1 cellular context compared by ENCODE assay signal in the genomic region with DNA sequence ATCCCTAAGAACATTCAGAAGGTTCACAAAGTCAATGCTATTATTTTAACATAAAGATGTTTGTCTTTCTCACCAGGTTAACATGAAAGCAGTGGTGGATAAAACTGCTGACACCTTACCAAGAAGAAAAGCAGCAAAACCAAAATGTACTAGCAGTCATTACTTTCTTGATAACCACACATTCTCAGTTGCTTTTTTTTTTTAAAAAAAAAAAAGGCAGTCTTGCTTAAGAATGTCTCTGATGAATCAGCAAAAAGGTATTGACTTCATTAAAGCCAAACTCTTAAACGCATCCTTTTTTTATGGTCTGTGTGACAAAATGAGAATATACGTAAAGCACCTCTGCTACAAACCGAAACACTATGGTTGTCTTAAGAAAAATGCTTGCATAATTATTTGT.
TF ChIP-seq lines count a peak whose summit lies in the region.

No MANE protein-coding gene starts in this region.

TF ChIP-seq in GM23338, 12 proteins besides CTCF, POLR2A, EP300 and RAD21 (continued from another document):
- no peak for TF ChIP-seq ZNF462 (CRISPR knock-in tag; IDR thresholded peaks at IDR 0.05)
- TF ChIP-seq JUNB (IDR thresholded peaks at IDR 0.05; ENCODE audit: unreplicated experiment), result no peak
- no peak for TF ChIP-seq CREB1 (CRISPR knock-in tag; IDR thresholded peaks at IDR 0.05; ENCODE audit: low read depth)
- no peak for TF ChIP-seq NANOG (IDR thresholded peaks at IDR 0.05; ENCODE audit: borderline replicate concordance)
